ENCODE assay signal across 10 cellular contexts in genomic region chr10:7364474-7364873, GRCh38.
"Had no signal": no experiment of that assay in that cellular context is flagged by ENCODE, and none has a peak within 500 bp of the region (broad histone marks: within the 10 kb centered on the region; RNA-seq: fewer than 3 reads in every experiment).

No MANE protein-coding gene starts in this region.

- ATAC-seq: pancreas; stimulated activated memory B cell treated with anti-CD40 and anti-IgM and Interleukin-4, amounts not matched to agents 10 μg/mL and 1 μg/mL and 100 μg/mL, for 72 hours had no signal

- H3K27me3 Mint-ChIP-seq: activated CD4-positive, alpha-beta memory T cell treated with anti-CD3 and anti-CD28 coated beads, Interleukin-2, amount 10 ng/mL, durations not matched to agents 7 days and 5 days; stimulated activated memory B cell treated with anti-CD40 and anti-IgM and Interleukin-4, amounts not matched to agents 10 μg/mL and 1 μg/mL and 100 μg/mL, for 72 hours had no signal

- H3K4me3 Mint-ChIP-seq: activated CD4-positive, alpha-beta memory T cell treated with anti-CD3 and anti-CD28 coated beads, Interleukin-2, amount 10 ng/mL, durations not matched to agents 7 days and 5 days; stimulated activated memory B cell treated with anti-CD40 and anti-IgM and Interleukin-4, amounts not matched to agents 10 μg/mL and 1 μg/mL and 100 μg/mL, for 72 hours; T-helper 2 cell treated with Interferon-gamma antibody and Interleukin-4, amounts not matched to agents 5 μg/mL and 100 μg/mL, for 36 hours had no signal

- H3K4me1 Mint-ChIP-seq: stimulated activated memory B cell treated with anti-CD40 and anti-IgM and Interleukin-4, amounts not matched to agents 10 μg/mL and 1 μg/mL and 100 μg/mL, for 72 hours had no signal

- H3K27ac Mint-ChIP-seq: activated CD4-positive, alpha-beta memory T cell treated with anti-CD3 and anti-CD28 coated beads, Interleukin-2, amount 10 ng/mL, durations not matched to agents 7 days and 5 days; stimulated activated memory B cell treated with anti-CD40 and anti-IgM and Interleukin-4, amounts not matched to agents 10 μg/mL and 1 μg/mL and 100 μg/mL, for 72 hours; T-helper 2 cell treated with Interferon-gamma antibody and Interleukin-4, amounts not matched to agents 5 μg/mL and 100 μg/mL, for 36 hours had no signal

- DNase-seq: activated CD4-positive, alpha-beta memory T cell treated with anti-CD3 and anti-CD28 coated beads, Interleukin-2, amount 10 ng/mL, durations not matched to agents 7 days and 5 days; activated CD4-positive, CD25-positive, alpha-beta regulatory T cell treated with anti-CD3 and anti-CD28 coated beads, Interleukin-2, amount 50 U/mL, for 72 hours; activated effector memory CD4-positive, alpha-beta T cell treated with Interleukin-2 at 50 U/mL for 16 hours; foreskin fibroblast; kidney glomerular epithelial cell; pancreas; substantia nigra; SW 1271 had no signal
